Comparison of ENCODE assay signal across 8 cellular contexts in the genomic region with DNA sequence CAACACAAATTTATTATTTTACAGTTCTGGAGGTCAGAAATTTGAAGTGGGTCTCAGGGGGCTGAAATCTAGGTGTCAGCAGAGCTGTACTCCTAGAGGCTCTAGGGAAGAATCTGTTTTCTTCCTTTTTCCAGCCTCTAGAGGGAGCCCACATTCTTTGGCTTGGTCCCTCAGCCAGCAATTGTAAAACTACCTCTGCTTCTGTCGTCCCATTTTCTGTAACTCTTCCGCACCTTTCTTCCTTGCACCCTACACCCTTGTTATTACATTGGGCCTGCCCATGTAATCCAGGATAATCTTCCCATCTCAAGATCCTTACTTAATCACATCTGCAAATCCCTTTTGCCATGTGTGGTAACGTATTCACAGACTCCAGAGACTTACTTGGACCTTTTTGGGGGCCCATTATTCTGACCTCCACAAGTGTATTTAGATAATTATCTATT. TPM values are rescaled to one million over a fixed set of nuclear protein-coding genes. Genes with fewer than 3 reads are reported as not detected.
A peak's percentile ranks its signal among the peaks of the same experiment; 100 is the strongest.
DNase-seq lines count a peak whose midpoint lies in the region; ATAC-seq and TF ChIP-seq lines count a peak whose summit lies in the region.

No MANE protein-coding gene starts in this region.

- no peaks in the 10 kb centered on the region for H3K9me3 Mint-ChIP-seq in CD4-positive, alpha-beta T cell
- peaks cover 10% of the 10 kb centered on the region for H3K9me3 Mint-ChIP-seq in nephron progenitor cell

- H3K27ac ChIP-seq in CD4-positive, alpha-beta T cell (ENCODE audit: low read depth, low read length): no peak overlapping the region

- H3K4me3 Mint-ChIP-seq in CD4-positive, alpha-beta T cell: no peak overlapping the region
- H3K4me3 Mint-ChIP-seq in nephron progenitor cell: no peak overlapping the region

- intact Hi-C loops in CD4-positive, alpha-beta T cell (cut with DNase I, micrococcal nuclease): loop anchor here (1.0 to 5.0 kb wide), 8 partner anchors 33 to 253 kb away; partner anchors contain the start of gene S100A10 (in 1 of the 2)

- CTCF ChIA-PET in CD4-positive, alpha-beta T cell (lab: Charles Lee): interaction anchor here (0.7 to 5.2 kb wide), 21 partner anchors 11 to 144 kb away, joined by 3 to 43 read pairs (median 5); partner anchors contain the start of genes TDRKH and THEM4

- H3K9me3 ChIP-seq in CD4-positive, alpha-beta T cell (ENCODE audit: control insufficient read depth, low read length): no peaks in the 10 kb centered on the region

- H3K27me3 Mint-ChIP-seq in CD4-positive, alpha-beta T cell: no peaks in the 10 kb centered on the region
- peaks cover 3% of the 10 kb centered on the region for H3K27me3 Mint-ChIP-seq in nephron progenitor cell (ENCODE audit: low read depth, poor library complexity)

- peak; percentile 88 for ATAC-seq in CD4-positive, alpha-beta T cell (ENCODE audit: poor library complexity)
- ATAC-seq in GM21526 (IDR thresholded peaks at IDR 0.05; ENCODE audit: low FRiP score, unreplicated experiment) (no peak), GM18519 (IDR thresholded peaks at IDR 0.05; ENCODE audit: low FRiP score, unreplicated experiment) (no peak)

- H3K4me1 Mint-ChIP-seq in CD4-positive, alpha-beta T cell (ENCODE audit: low read depth): peaks cover 6% of the 10 kb centered on the region
- H3K4me1 Mint-ChIP-seq in nephron progenitor cell: peaks cover 32% of the 10 kb centered on the region

- DNase-seq in CD4-positive, alpha-beta T cell: peak in 8 of 10 experiments; percentile 16 to 34 (median 23)
- no peak for DNase-seq in HFF-Myc (ENCODE audit: extremely low read depth, low read depth)
- peak; percentile 59 for DNase-seq in NCI-H748 (lab: John Stamatoyannopoulos, UW; ENCODE audit: unreplicated experiment)
- DNase-seq in activated CD4-positive, alpha-beta T cell treated with anti-CD3 and anti-CD28 coated beads, Interleukin-2, amount 50 U/mL, for 4 hours: peak; percentile 24 to 28
- peak; percentile 68 for DNase-seq in fibroblast of mammary gland (ENCODE audit: low read depth)
- DNase-seq in nephron progenitor cell: peak; percentile 42

- H3K4me3 ChIP-seq in HFF-Myc (replicated peaks; ENCODE audit: low read depth, low read length) (no peak overlapping the region), fibroblast of mammary gland (ENCODE audit: control insufficient read depth, low read depth, low read length) (no peak overlapping the region)

- no peaks in the 10 kb centered on the region for H3K36me3 Mint-ChIP-seq in CD4-positive, alpha-beta T cell (ENCODE audit: low read depth)
- no peaks in the 10 kb centered on the region for H3K36me3 Mint-ChIP-seq in nephron progenitor cell (ENCODE audit: low read depth)

- H3K27ac Mint-ChIP-seq in CD4-positive, alpha-beta T cell: no peak overlapping the region
- no peak overlapping the region for H3K27ac Mint-ChIP-seq in nephron progenitor cell

- POLR2A ChIA-PET in CD4-positive, alpha-beta T cell (lab: Charles Lee): interaction anchor here (1.0 to 1.3 kb wide), 4 partner anchors 11 to 101 kb away, joined by 3 to 4 read pairs (median 4); partner anchors contain the start of genes S100A10 and THEM4

- no peaks in the 10 kb centered on the region for H3K27me3 ChIP-seq in CD4-positive, alpha-beta T cell (ENCODE audit: control insufficient read depth, insufficient read depth, low read length)

- TF ChIP-seq CTCF in CD4-positive, alpha-beta T cell (IDR thresholded peaks at IDR 0.05): peak; percentile 97
- TF ChIP-seq CTCF in HFF-Myc (IDR thresholded peaks at IDR 0.05; ENCODE audit: low read depth, low read length, missing control alignments): peak; percentile 85
- TF ChIP-seq CTCF in fibroblast of mammary gland (conservative IDR thresholded peaks at IDR 0.05; ENCODE audit: control insufficient read depth, insufficient read depth, low read depth, low read length): peak; percentile 94
- TF ChIP-seq CTCF in nephron progenitor cell (IDR thresholded peaks at IDR 0.05): peak; percentile 77

RNA-seq across cellular contexts. Expression of gene THEM4, which starts 24.8 kb away (rescaled TPM):
- 10 to 100 TPM; 24.0 to 24.5 TPM for total RNA-seq in CD4-positive, alpha-beta T cell

RNA-seq across cellular contexts. Expression of gene S100A10, which starts 59.6 kb away (rescaled TPM):
- 100 to 1,000 TPM; 189 to 204 TPM for total RNA-seq in CD4-positive, alpha-beta T cell
